In the genomic region with DNA sequence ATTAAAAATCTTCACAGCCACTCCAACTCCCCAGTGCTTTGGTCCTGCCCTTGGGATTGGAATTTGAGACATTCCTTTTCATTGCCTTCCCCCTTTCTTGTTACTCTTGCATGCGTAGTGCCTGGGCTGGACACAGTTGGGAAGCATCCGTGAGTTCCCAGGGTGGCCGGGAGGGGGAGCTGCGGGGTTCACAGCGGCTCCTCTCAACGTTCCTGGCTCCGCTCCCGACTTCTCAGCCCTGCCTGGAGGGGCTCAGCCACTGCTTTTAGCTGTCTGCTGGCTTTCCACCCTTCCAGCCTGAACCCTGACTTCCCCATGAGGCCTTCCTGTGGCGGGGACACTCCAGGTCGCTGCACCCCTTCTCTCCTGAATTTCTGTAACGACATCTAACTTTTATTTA, we compare ENCODE assay signal across 8 cellular contexts. TPM values are rescaled to one million over a fixed set of nuclear protein-coding genes. Genes with fewer than 3 reads are reported as not detected.
DNase-seq lines count a peak whose midpoint lies in the region; TF ChIP-seq lines count a peak whose summit lies in the region.

No MANE protein-coding gene starts in this region.

- H3K27ac ChIP-seq in stomach = no peak overlapping the region

- intact Hi-C loops in stomach (cut with DNase I; ENCODE audit: low total_unique reads) = loop anchor here (10.0 kb wide), 2 partner anchors 91 to 181 kb away; no protein-coding TSS in a partner anchor

- TF ChIP-seq POLR2A in stomach (IDR thresholded peaks at IDR 0.05) = no peak

- H3K4me1 ChIP-seq in stomach = peaks cover 0 to 13% (median 0%) of the 10 kb centered on the region in 4 donors

- H3K36me3 ChIP-seq in stomach = peaks cover 0 to 18% (median 9%) of the 10 kb centered on the region in 4 donors

- TF ChIP-seq CTCF in epithelial cell of esophagus (IDR thresholded peaks at IDR 0.05; ENCODE audit: insufficient read depth, low read depth, low read length, missing control alignments) = peak; percentile 85
- peak in 5 of 7 experiments; percentile 42 to 76 (median 66) for TF ChIP-seq CTCF in stomach (IDR thresholded peaks at IDR 0.05)

- H3K9me3 ChIP-seq in stomach = no peaks in the 10 kb centered on the region

- H3K4me3 ChIP-seq in epithelial cell of esophagus (ENCODE audit: low read length) = no peak overlapping the region
- H3K4me3 ChIP-seq in stomach = no peak overlapping the region

- no peak for TF ChIP-seq EP300 in stomach (IDR thresholded peaks at IDR 0.05)

- DNase-seq in activated gamma-delta T cell treated with Interleukin-2 at 50 U/mL for 16 hours = peak; percentile 20
- DNase-seq in activated gamma-delta T cell (lab: John Stamatoyannopoulos, UW) = no peak
- peak; percentile 29 to 81 for DNase-seq in NCI-H446 (lab: John Stamatoyannopoulos, UW)
- DNase-seq in activated CD8-positive, alpha-beta memory T cell treated with anti-CD3 and anti-CD28 coated beads for 48 hours (ENCODE audit: low read depth in 2 of 3, low spot score in 2 of 3) = peak in 2 of 3 experiments; percentile 23 to 31
- peak; percentile 66 for DNase-seq in epithelial cell of esophagus (ENCODE audit: low read depth)
- DNase-seq in midbrain (lab: John Stamatoyannopoulos, UW) = peak; percentile 74
- DNase-seq in stomach = peak; percentile 80
- DNase-seq in SW480 (ENCODE audit: low spot score) = no peak

- no peaks in the 10 kb centered on the region for H3K27me3 ChIP-seq in stomach

- 21 to 26% (median 21%) methylated on average over 11 of the region's 11 CpGs for WGBS in stomach, 5 donors

RNA-seq across cellular contexts. Expression of gene TEX52, which starts 3.2 kb away (rescaled TPM):
- not detected for total RNA-seq in stomach
- not detected for polyA plus RNA-seq in stomach

RNA-seq across cellular contexts. Expression of gene NRIP2, which starts 18.8 kb away (rescaled TPM):
- total RNA-seq in stomach = 10 to 100 TPM in 1 of 5 donors, 1 to 10 TPM in 1, under 1 TPM in 1, not detected in 2; 0.92 to 24.3 (median 4.7) TPM
- polyA plus RNA-seq in stomach = under 1 TPM; 0.31 to 0.87 (median 0.63) TPM

RNA-seq across cellular contexts. Expression of gene FOXM1, which starts 23.3 kb away (rescaled TPM):
- 10 to 100 TPM in 2 of 5 donors, 1 to 10 TPM in 2, not detected in 1; 3.5 to 23.2 (median 7.1) TPM for total RNA-seq in stomach
- polyA plus RNA-seq in stomach = 10 to 100 TPM in 1 of 3 donors, 1 to 10 TPM in 2; 3.7 to 10.5 (median 7.6) TPM

RNA-seq across cellular contexts. Expression of gene RHNO1, which starts 23.4 kb away (rescaled TPM):
- 10 to 100 TPM in 2 of 5 donors, 1 to 10 TPM in 2, not detected in 1; 7.0 to 92.0 (median 14.1) TPM for total RNA-seq in stomach
- 10 to 100 TPM; 12.7 to 18.4 (median 14.7) TPM for polyA plus RNA-seq in stomach

RNA-seq across cellular contexts. Expression of gene TULP3, which starts 37.1 kb away (rescaled TPM):
- total RNA-seq in stomach = 10 to 100 TPM; 10.7 to 73.5 (median 30.3) TPM
- 10 to 100 TPM in 2 of 3 donors, 1 to 10 TPM in 1; 9.2 to 11.7 (median 11.3) TPM for polyA plus RNA-seq in stomach

Comparison
In these comparisons a context has a peak if more than half of its experiments do, and no peak if none do; other contexts are left out.
1. DNase-seq: peak in activated gamma-delta T cell treated with Interleukin-2 at 50 U/mL for 16 hours (single experiment), NCI-H446 (2 of 2), activated CD8-positive, alpha-beta memory T cell treated with anti-CD3 and anti-CD28 coated beads for 48 hours (2 of 3), epithelial cell of esophagus (single experiment), midbrain (single experiment) and stomach (single experiment); none in activated gamma-delta T cell (single experiment) and SW480 (single experiment).